Comparison of ENCODE assay signal across 2 cellular contexts in genomic region chr3:71376911-71377310, GRCh38.
TF ChIP-seq lines count a peak whose summit lies in the region.

No MANE protein-coding gene starts in this region.

TF ChIP-seq in GM12878, 131 proteins besides CTCF, POLR2A, EP300 and RAD21 (continued from another document):
- no peak for TF ChIP-seq MLLT1 (IDR thresholded peaks at IDR 0.05)
- no peak for TF ChIP-seq RFX5 (IDR thresholded peaks at IDR 0.05; ENCODE audit: low read depth, low read length)
- TF ChIP-seq ZNF24 (IDR thresholded peaks at IDR 0.05), result peak; percentile 40; the same call in 1 of the 2 replicates
- TF ChIP-seq RAD51 (IDR thresholded peaks at IDR 0.05), result no peak
- TF ChIP-seq ZNF384 (IDR thresholded peaks at IDR 0.05; ENCODE audit: borderline replicate concordance, low read depth, low read length), result no peak

TF ChIP-seq in GM12891, 5 proteins besides CTCF, POLR2A, EP300 and RAD21 (continued from another document):
- TF ChIP-seq PAX5 (IDR thresholded peaks at IDR 0.05; ENCODE audit: insufficient read depth, low read length, severe bottlenecking) (no peak), TAF1 (IDR thresholded peaks at IDR 0.05; ENCODE audit: low read depth, low read length) (no peak)
